ENCODE assay signal across 9 cellular contexts in genomic region chr11:114348200-114349191, GRCh38. TPM values are rescaled to one million over a fixed set of nuclear protein-coding genes. Genes with fewer than 3 reads are reported as not detected.
DNase-seq lines count a peak whose midpoint lies in the region; ATAC-seq and TF ChIP-seq lines count a peak whose summit lies in the region.
"Had no signal": no experiment of that assay in that cellular context is flagged by ENCODE, and none has a peak within 500 bp of the region (broad histone marks: within the 10 kb centered on the region; RNA-seq: fewer than 3 reads in every experiment).

No MANE protein-coding gene starts in this region.

- H3K36me3 Mint-ChIP-seq in neural progenitor cell = no peaks in the 10 kb centered on the region

- H3K27me3 Mint-ChIP-seq in neural progenitor cell (ENCODE audit: insufficient read depth, low read depth) = peaks cover 3% of the 10 kb centered on the region

- H3K27me3 ChIP-seq in neural progenitor cell = no peaks in the 10 kb centered on the region

- ATAC-seq in HG03469 (IDR thresholded peaks at IDR 0.05; ENCODE audit: unreplicated experiment) (no peak), GM21737 (IDR thresholded peaks at IDR 0.05; ENCODE audit: unreplicated experiment) (no peak)

- TF ChIP-seq CTCF in WI38 (IDR thresholded peaks at IDR 0.05; ENCODE audit: low read depth, low read length) = peak; percentile 25; the same call in 1 of the 2 replicates
- peak; percentile 63 for TF ChIP-seq CTCF in fibroblast of mammary gland (conservative IDR thresholded peaks at IDR 0.05; ENCODE audit: control insufficient read depth, insufficient read depth, low read depth, low read length)
- peak; percentile 68 for TF ChIP-seq CTCF in neural progenitor cell (IDR thresholded peaks at IDR 0.05)

- H3K27ac Mint-ChIP-seq in neural progenitor cell = no peak overlapping the region
- H3K27ac Mint-ChIP-seq: activated naive CD4-positive, alpha-beta T cell treated with anti-CD3 and anti-CD28 coated beads, Interleukin-2, amount 50 U/mL, for 72 hours had no signal

- H3F3A ChIP-seq in neural progenitor cell (ENCODE audit: low read depth) = no peaks in the 10 kb centered on the region

- DNase-seq in SIG-M5 treated with dmso at 0.1 percent for 504 hours (lab: John Stamatoyannopoulos, UW; ENCODE audit: unreplicated experiment) = peak; percentile 23
- DNase-seq in SIG-M5 (lab: John Stamatoyannopoulos, UW) = no peak
- DNase-seq in NCI-H146 (lab: John Stamatoyannopoulos, UW) = peak; percentile 55
- peak; percentile 77 for DNase-seq in fibroblast of mammary gland (ENCODE audit: low read depth)
- peak; percentile 64 for DNase-seq in neural progenitor cell (ENCODE audit: low spot score)

- H3K4me1 ChIP-seq in neural progenitor cell = no peaks in the 10 kb centered on the region

- peak overlapping the region; percentile 36 for H2AFZ ChIP-seq in neural progenitor cell (replicated peaks)

- H3K4me2 ChIP-seq in neural progenitor cell = no peak overlapping the region

- H3K4me3 ChIP-seq in WI38 (ENCODE audit: low read depth, low read length) (no peak overlapping the region), fibroblast of mammary gland (ENCODE audit: control insufficient read depth, low read depth, low read length) (no peak overlapping the region), neural progenitor cell (no peak overlapping the region)

- H3K36me3 ChIP-seq in neural progenitor cell = no peaks in the 10 kb centered on the region

- no peak overlapping the region for H3K4me3 Mint-ChIP-seq in neural progenitor cell

- H3K79me2 ChIP-seq in neural progenitor cell (ENCODE audit: low read depth) = no peaks in the 10 kb centered on the region

- no peaks in the 10 kb centered on the region for H3K9me3 Mint-ChIP-seq in neural progenitor cell
- H3K9me3 Mint-ChIP-seq: activated naive CD4-positive, alpha-beta T cell treated with anti-CD3 and anti-CD28 coated beads, Interleukin-2, amount 50 U/mL, for 72 hours had no signal

- no peak overlapping the region for H3K27ac ChIP-seq in neural progenitor cell

- H3K4me1 Mint-ChIP-seq in neural progenitor cell = no peaks in the 10 kb centered on the region

- no peak overlapping the region for H3K9ac ChIP-seq in neural progenitor cell

- H4K20me1 ChIP-seq in neural progenitor cell (ENCODE audit: low read depth) = no peaks in the 10 kb centered on the region

- no peaks in the 10 kb centered on the region for H3K9me3 ChIP-seq in neural progenitor cell (ENCODE audit: low read depth)

RNA-seq across cellular contexts. Expression of gene C11orf71, which starts 51.8 kb away (rescaled TPM):
- total RNA-seq in neural progenitor cell (ENCODE audit: low replicate concordance) = 6.6 and 6.8 TPM in 2 replicates

RNA-seq across cellular contexts. Expression of gene RBM7, which starts 52.0 kb away (rescaled TPM):
- 44.5 and 61.1 TPM in 2 replicates for total RNA-seq in neural progenitor cell (ENCODE audit: low replicate concordance)

RNA-seq across cellular contexts. Expression of gene NNMT, which starts 52.3 kb away (rescaled TPM):
- total RNA-seq in neural progenitor cell (ENCODE audit: low replicate concordance) = 1.7 TPM in 1 of 2 replicates, not detected in the other
- total RNA-seq: activated naive CD4-positive, alpha-beta T cell treated with anti-CD3 and anti-CD28 coated beads, Interleukin-2, amount 50 U/mL, for 72 hours had no signal
